Comparison of ENCODE assay signal across 32 cellular contexts in the genomic region with DNA sequence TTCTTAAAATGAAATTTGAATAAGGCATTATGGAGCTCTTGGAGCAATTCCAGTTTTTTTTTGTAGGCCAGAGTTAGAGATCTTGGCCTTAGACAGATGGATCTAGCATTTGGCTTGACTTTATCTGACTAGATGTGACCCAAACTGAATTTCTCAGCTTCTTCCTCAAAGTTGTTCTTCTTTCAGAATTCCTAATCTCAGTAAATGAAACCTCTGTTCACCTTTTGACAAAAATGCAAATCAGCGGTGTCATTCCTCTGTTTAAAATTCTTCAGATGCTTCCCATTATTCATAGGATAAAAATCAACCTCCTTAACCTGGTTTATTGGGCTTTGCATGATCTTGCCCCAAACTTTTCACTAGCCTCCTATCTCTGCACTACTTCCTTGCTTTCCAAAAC.
A peak's percentile ranks its signal among the peaks of the same experiment; 100 is the strongest.
DNase-seq lines count a peak whose midpoint lies in the region; ATAC-seq, FAIRE-seq and TF ChIP-seq lines count a peak whose summit lies in the region.
"Had no signal": no experiment of that assay in that cellular context is flagged by ENCODE, and none has a peak within 500 bp of the region (broad histone marks: within the 10 kb centered on the region; RNA-seq: fewer than 3 reads in every experiment).

No MANE protein-coding gene starts in this region.

- DNase-seq in CD1c-positive myeloid dendritic cell (ENCODE audit: extremely low spot score) (peak; percentile 49), NCI-H226 (peak; percentile 66), H1 (ENCODE audit: low read depth in 1 of 2, low spot score in 2 of 2) (no peak), medulla oblongata (ENCODE audit: extremely low spot score) (peak; percentile 37), SHP77 (lab: John Stamatoyannopoulos, UW) (no peak), sciatic nerve (ENCODE audit: low spot score) (no peak), NCI-H524 treated with DMSO at 0.1 percent for 48 hours (lab: John Stamatoyannopoulos, UW) (no peak)
- DNase-seq in stimulated activated CD4-positive, alpha-beta T cell treated with anti-CD3 and anti-CD28 coated beads, Interleukin-4, amount 100 ng/mL, for 4 hours, result no peak
- DNase-seq: activated CD8-positive, alpha-beta memory T cell treated with anti-CD3 and anti-CD28 coated beads, Interleukin-2, amount 50 U/mL, for 48 hours; activated CD8-positive, alpha-beta T cell treated with anti-CD3 and anti-CD28 coated beads for 36 hours; activated naive CD4-positive, alpha-beta T cell treated with anti-CD3 and anti-CD28 coated beads for 36 hours; AML-193; CD8-positive, alpha-beta T cell; DMS53; dorsolateral prefrontal cortex; GDM1; HCEC 1CT; hippocampal formation; left colon; NCI-H1436 treated with DMSO at 0.1 percent for 48 hours; NCI-H82; RPMI8226; stimulated activated CD4-positive, alpha-beta T cell treated with anti-CD3 and anti-CD28 coated beads, Interleukin-1b, Interleukin-23, amount 100 ng/mL, for 48 hours; T-helper 17 cell had no signal

- TF ChIP-seq RAD21 in H1 (IDR thresholded peaks at IDR 0.05 in 1 of 2, conservative IDR thresholded peaks at IDR 0.05 in 1 of 2; ENCODE audit: low read depth in 2 of 2, low read length in 2 of 2), result no peak

- H2BK5ac ChIP-seq in H1 (ENCODE audit: low read depth, low read length), result no peak overlapping the region

- no peak overlapping the region for H3K23ac ChIP-seq in H1 (ENCODE audit: insufficient read length)

- no peak overlapping the region for H4K8ac ChIP-seq in H1 (ENCODE audit: extremely low read depth, insufficient read depth, low read length)

- H2BK120ac ChIP-seq in H1 (replicated peaks; ENCODE audit: low read depth, low read length), result no peak overlapping the region

- WGBS in H1 (ENCODE audit: extremely low coverage in 1 of 2, insufficient coverage in 1 of 2, insufficient read length in 1 of 2, insufficient replicate concordance in 2 of 2, low coverage in 1 of 2, low lambda C conversion rate in 2 of 2, missing lambda C conversion rate in 1 of 2), 2 experiments, result 71% methylated on average over 1 of the region's 1 CpG; no CpG with 5 or more reads in 1 of the 2 experiments

- H3K79me1 ChIP-seq in H1 (ENCODE audit: low read depth, low read length), result peaks cover 2% of the 10 kb centered on the region; the same call in 1 of the 2 replicates

- CTCF ChIA-PET in H1 (lab: Charles Lee; ENCODE audit: partially characterized antibody), result interaction anchor here (0.8 to 3.1 kb wide), 4 partner anchors 10 to 229 kb away, joined by 3 to 9 read pairs (median 3); no protein-coding TSS in a partner anchor

- H3K14ac ChIP-seq in H1 (ENCODE audit: insufficient read length), result no peak overlapping the region

- no peak overlapping the region for H3K56ac ChIP-seq in H1 (replicated peaks; ENCODE audit: insufficient read length, low read depth, low read length)

- peaks cover 4 to 24% (median 19%) of the 10 kb centered on the region in 4 experiments; a peak in 6 of 7 replicates for H3K4me1 ChIP-seq in H1 (replicated peaks in 1 of 4; ENCODE audit: control insufficient read depth in 3 of 4, insufficient read depth in 4 of 4, low read length in 3 of 4)
- H3K4me1 ChIP-seq: gastroesophageal sphincter, vagina had no signal

- H3K9ac ChIP-seq in H1 (replicated peaks in 1 of 4; ENCODE audit: extremely low read depth in 1 of 4, low read depth in 3 of 4, low read length in 3 of 4), result no peak overlapping the region
- H3K9ac ChIP-seq: parathyroid adenoma had no signal

- no peak for TF ChIP-seq EP300 in H1 (IDR thresholded peaks at IDR 0.05; ENCODE audit: borderline replicate concordance in 1 of 2, low read depth in 2 of 2, low read length in 2 of 2)

- H4K20me1 ChIP-seq in H1 (replicated peaks in 1 of 2; ENCODE audit: control insufficient read depth in 1 of 2, insufficient read depth in 2 of 2, low read length in 2 of 2), result no peaks in the 10 kb centered on the region

- H3K23me2 ChIP-seq in H1 (ENCODE audit: low read depth, low read length), result no peaks in the 10 kb centered on the region

- peak overlapping the region in 1 of 2 experiments; percentile 7; a peak in 2 of 4 replicates for H3K4me2 ChIP-seq in H1 (ENCODE audit: insufficient read depth in 1 of 2, low read depth in 2 of 2, low read length in 2 of 2)
- H3K4me2 ChIP-seq: A549 had no signal

- no peaks in the 10 kb centered on the region for H3K9me3 ChIP-seq in H1 (ENCODE audit: insufficient read depth in 2 of 2, low read depth in 1 of 2, low read length in 1 of 2)
- H3K9me3 ChIP-seq: A549, gastroesophageal sphincter, right atrium auricular region, thoracic aorta, vagina had no signal

- H3K4me3 ChIP-seq in H1 (ENCODE audit: extremely low read depth in 1 of 4, insufficient read depth in 2 of 4, low read depth in 3 of 4, low read length in 4 of 4), result no peak overlapping the region
- H3K4me3 ChIP-seq: A549, dorsolateral prefrontal cortex, gastroesophageal sphincter, right atrium auricular region, SK-N-MC, thoracic aorta, vagina had no signal

- no peaks in the 10 kb centered on the region for H3K27me3 ChIP-seq in H1 (replicated peaks in 1 of 4; ENCODE audit: control insufficient read depth in 3 of 4, extremely low read depth in 1 of 4, insufficient read depth in 3 of 4, low read length in 3 of 4)
- H3K27me3 ChIP-seq: dorsolateral prefrontal cortex, gastroesophageal sphincter, right atrium auricular region, vagina had no signal

- no peak overlapping the region for H3K4ac ChIP-seq in H1 (replicated peaks; ENCODE audit: insufficient read length, low read depth, low read length)

- H4K5ac ChIP-seq in H1 (ENCODE audit: insufficient read length, low read depth, low read length), result peak overlapping the region; percentile 8

- no peak overlapping the region for H3K18ac ChIP-seq in H1 (ENCODE audit: extremely low read depth, low read length)

- no peak overlapping the region for H4K91ac ChIP-seq in H1 (replicated peaks; ENCODE audit: insufficient read length, low read length)

- TF ChIP-seq POLR2A in H1 (IDR thresholded peaks at IDR 0.05; ENCODE audit: control extremely low read depth in 1 of 2, low read depth in 2 of 2, low read length in 2 of 2), result no peak

- no peak overlapping the region for H2BK15ac ChIP-seq in H1 (ENCODE audit: low read length)

- no peak overlapping the region for H2AFZ ChIP-seq in H1 (ENCODE audit: low read length)
- H2AFZ ChIP-seq: parathyroid adenoma had no signal

- no peaks in the 10 kb centered on the region for H3K36me3 ChIP-seq in H1 (ENCODE audit: control insufficient read depth in 2 of 4, insufficient read depth in 4 of 4, low read length in 3 of 4)
- H3K36me3 ChIP-seq: gastroesophageal sphincter, right atrium auricular region, thoracic aorta, vagina had no signal

- no peak overlapping the region for H2BK20ac ChIP-seq in H1 (ENCODE audit: low read length)

- H3K79me2 ChIP-seq in H1 (ENCODE audit: control insufficient read depth in 1 of 2, insufficient read depth in 2 of 2, low read length in 2 of 2), result peaks cover 0 to 69% of the 10 kb centered on the region in 2 experiments; a peak in 2 of 4 replicates
- H3K79me2 ChIP-seq: parathyroid adenoma had no signal

- H2BK12ac ChIP-seq in H1 (ENCODE audit: low read depth, low read length), result no peak overlapping the region; the same call in 1 of the 2 replicates

- H3K27ac ChIP-seq in H1 (ENCODE audit: low read depth, low read length), result no peak overlapping the region
- H3K27ac ChIP-seq: dorsolateral prefrontal cortex, gastroesophageal sphincter, parathyroid adenoma, right atrium auricular region, SK-N-MC, thoracic aorta, vagina had no signal

- no peak overlapping the region for H2AK5ac ChIP-seq in H1 (ENCODE audit: low read depth, low read length)

- POLR2A ChIA-PET in H1 (lab: Charles Lee; ENCODE audit: partially characterized antibody), result interaction anchor here (2.3 kb wide), 1 partner anchor 10 kb away, joined by 9 read pairs; no protein-coding TSS in a partner anchor

- intact Hi-C loops in sciatic nerve (cut with DNase I), result no loop called here

- no peak for TF ChIP-seq CTCF in H1 (IDR thresholded peaks at IDR 0.05; ENCODE audit: control extremely low read depth in 1 of 3, insufficient read depth in 1 of 3, low read depth in 1 of 3, low read length in 3 of 3)

- no peak for FAIRE-seq in H1 (lab: Jason Lieb, UNC)
- FAIRE-seq: A549, endometrium had no signal

- ATAC-seq in sciatic nerve, result no peak
- ATAC-seq: A549; activated CD8-positive, alpha-beta T cell treated with anti-CD3 and anti-CD28 coated beads for 36 hours; CD8-positive, alpha-beta T cell; gastroesophageal sphincter; left colon; T-helper 17 cell had no signal

TF ChIP-seq in H1, 55 proteins besides CTCF, POLR2A, EP300 and RAD21:
- no peak for TF ChIP-seq EZH2 (IDR thresholded peaks at IDR 0.05; ENCODE audit: low read depth, low read length, severe bottlenecking)
- no peak for TF ChIP-seq NRF1 (IDR thresholded peaks at IDR 0.05; ENCODE audit: low read depth, low read length)
- TF ChIP-seq ZNF274 (IDR thresholded peaks at IDR 0.05; ENCODE audit: borderline replicate concordance, extremely low read depth, low read length), result no peak
- no peak for TF ChIP-seq KDM1A (IDR thresholded peaks at IDR 0.05; ENCODE audit: borderline replicate concordance, low read length)
- TF ChIP-seq RXRA (IDR thresholded peaks at IDR 0.05; ENCODE audit: insufficient read depth, low read depth, low read length), result no peak
- TF ChIP-seq, protein P1, sequence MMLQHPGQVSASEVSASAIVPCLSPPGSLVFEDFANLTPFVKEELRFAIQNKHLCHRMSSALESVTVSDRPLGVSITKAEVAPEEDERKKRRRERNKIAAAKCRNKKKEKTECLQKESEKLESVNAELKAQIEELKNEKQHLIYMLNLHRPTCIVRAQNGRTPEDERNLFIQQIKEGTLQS (IDR thresholded peaks at IDR 0.05; ENCODE audit: insufficient read depth, low read depth, low read length), result no peak
- no peak for TF ChIP-seq PHF8 (conservative IDR thresholded peaks at IDR 0.05; ENCODE audit: low read depth, low read length)
- no peak for TF ChIP-seq MAFK (IDR thresholded peaks at IDR 0.05; ENCODE audit: low read depth, low read length)
- no peak for TF ChIP-seq GABPA (IDR thresholded peaks at IDR 0.05; ENCODE audit: borderline replicate concordance, insufficient read depth, low read length)
- no peak for TF ChIP-seq CHD2 (IDR thresholded peaks at IDR 0.05; ENCODE audit: low read length)

Comparison
In these comparisons a context has a peak if more than half of its experiments do, and no peak if none do; other contexts are left out.
1. DNase-seq: peak in CD1c-positive myeloid dendritic cell (single experiment), NCI-H226 (single experiment) and medulla oblongata (single experiment); none in H1 (0 of 2), stimulated activated CD4-positive, alpha-beta T cell treated with anti-CD3 and anti-CD28 coated beads, Interleukin-4, amount 100 ng/mL, for 4 hours (0 of 2), SHP77 (0 of 2), sciatic nerve (single experiment) and NCI-H524 treated with DMSO at 0.1 percent for 48 hours (single experiment).